ENCODE assay signal across 17 cellular contexts in genomic region chr1:193905288-193906085, GRCh38.
DNase-seq lines count a peak whose midpoint lies in the region; TF ChIP-seq lines count a peak whose summit lies in the region.
"Had no signal": no experiment of that assay in that cellular context is flagged by ENCODE, and none has a peak within 500 bp of the region (broad histone marks: within the 10 kb centered on the region; RNA-seq: fewer than 3 reads in every experiment).

No MANE protein-coding gene starts in this region.

- H3K9ac ChIP-seq in neuronal stem cell (ENCODE audit: low read depth, low read length, poor library complexity) = no peak overlapping the region

- H4K8ac ChIP-seq in neuronal stem cell (ENCODE audit: low read depth, low read length) = no peak overlapping the region

- H3K14ac ChIP-seq in neuronal stem cell (ENCODE audit: low read length) = no peak overlapping the region

- H3K79me1 ChIP-seq in neuronal stem cell (ENCODE audit: low read depth, low read length) = no peaks in the 10 kb centered on the region

- no peaks in the 10 kb centered on the region for H3K9me3 Mint-ChIP-seq in glutamatergic neuron (ENCODE audit: unreplicated experiment)
- H3K9me3 Mint-ChIP-seq: activated T-helper 17 cell treated with anti-CD3 and anti-CD28 coated beads, Interleukin-2, amount 50 U/mL, for 72 hours; central memory CD8-positive, alpha-beta T cell; T-helper 2 cell treated with Interferon-gamma antibody and Interleukin-4, amounts not matched to agents 5 μg/mL and 100 μg/mL, for 36 hours had no signal

- H3K18ac ChIP-seq in neuronal stem cell (ENCODE audit: low read length) = no peak overlapping the region

- no peak for TF ChIP-seq CTCF in glutamatergic neuron (IDR thresholded peaks at IDR 0.05; ENCODE audit: partially characterized antibody, unreplicated experiment)

- H3K4me1 ChIP-seq in neuronal stem cell (ENCODE audit: control insufficient read depth in 2 of 2, insufficient read depth in 1 of 2, low read depth in 1 of 2, low read length in 2 of 2) = no peaks in the 10 kb centered on the region

- no peak overlapping the region for H3K27ac Mint-ChIP-seq in glutamatergic neuron (ENCODE audit: unreplicated experiment)
- H3K27ac Mint-ChIP-seq: activated naive CD8-positive, alpha-beta T cell treated with anti-CD3 and anti-CD28 coated beads, Interleukin-2, amount 50 U/mL, for 24 hours; activated T-helper 17 cell treated with anti-CD3 and anti-CD28 coated beads, Interleukin-2, amount 50 U/mL, for 72 hours; B cell; T-helper 2 cell treated with Interferon-gamma antibody and Interleukin-4, amounts not matched to agents 5 μg/mL and 100 μg/mL, for 36 hours had no signal

- DNase-seq in ELR (ENCODE audit: low read depth) (peak; percentile 48), MG63 (peak; percentile 49), amniotic epithelial cell (ENCODE audit: low read depth) (peak; percentile 49), neuronal stem cell (ENCODE audit: low spot score) (no peak), NCI-H446 treated with DMSO at 0.1 percent for 48 hours (lab: John Stamatoyannopoulos, UW) (no peak), glutamatergic neuron (no peak), 8988T (no peak)
- DNase-seq: activated naive CD8-positive, alpha-beta T cell treated with anti-CD3 and anti-CD28 coated beads, Interleukin-2, amount 50 U/mL, for 24 hours; KBM-7; left cardiac atrium; midbrain; NK-92 treated with Interleukin-12 subunit alpha and Interleukin-12 subunit beta, amount 100 ng/mL, for 24 hours; SHP77 treated with DMSO at 0.1 percent for 48 hours had no signal

- H3K36me3 ChIP-seq in MG63 = no peaks in the 10 kb centered on the region
- no peaks in the 10 kb centered on the region for H3K36me3 ChIP-seq in neuronal stem cell (replicated peaks in 1 of 2; ENCODE audit: control insufficient read depth in 2 of 2, insufficient read depth in 2 of 2, low read length in 2 of 2)

- H2BK12ac ChIP-seq in neuronal stem cell (ENCODE audit: low read length) = no peak overlapping the region

- H3K27me3 Mint-ChIP-seq in glutamatergic neuron (ENCODE audit: unreplicated experiment) = no peaks in the 10 kb centered on the region
- H3K27me3 Mint-ChIP-seq: activated naive CD8-positive, alpha-beta T cell treated with anti-CD3 and anti-CD28 coated beads, Interleukin-2, amount 50 U/mL, for 24 hours; activated T-helper 17 cell treated with anti-CD3 and anti-CD28 coated beads, Interleukin-2, amount 50 U/mL, for 72 hours; B cell; central memory CD8-positive, alpha-beta T cell had no signal

- H3K4me2 ChIP-seq in neuronal stem cell (ENCODE audit: insufficient read depth, low read length, poor library complexity, severe bottlenecking) = no peak overlapping the region

- H3K27me3 ChIP-seq in MG63 (no peaks in the 10 kb centered on the region), neuronal stem cell (ENCODE audit: control insufficient read depth in 3 of 3, insufficient read depth in 3 of 3, low read depth in 1 of 3, low read length in 3 of 3) (no peaks in the 10 kb centered on the region)

- H3K4me3 ChIP-seq in MG63 = no peak overlapping the region
- H3K4me3 ChIP-seq in neuronal stem cell (ENCODE audit: low read length in 2 of 2) = no peak overlapping the region

- H3K9me3 ChIP-seq in MG63 = no peaks in the 10 kb centered on the region
- no peaks in the 10 kb centered on the region for H3K9me3 ChIP-seq in neuronal stem cell (replicated peaks in 1 of 2; ENCODE audit: control insufficient read depth in 2 of 2, insufficient read depth in 1 of 2, low read depth in 1 of 2, low read length in 2 of 2)

- WGBS in neuronal stem cell (ENCODE audit: extremely low coverage in 2 of 2, insufficient read length in 2 of 2, insufficient replicate concordance in 1 of 2), 2 donors = 100% methylated on average over 1 of the region's 5 CpGs; no CpG with 5 or more reads in 1 of the 2 donors

- no peak overlapping the region for H3K23ac ChIP-seq in neuronal stem cell (ENCODE audit: low read depth, low read length, poor library complexity)

- H2BK5ac ChIP-seq in neuronal stem cell (ENCODE audit: low read length) = no peak overlapping the region

- no peaks in the 10 kb centered on the region for H3K4me1 Mint-ChIP-seq in glutamatergic neuron (ENCODE audit: low read depth, unreplicated experiment)
- H3K4me1 Mint-ChIP-seq: activated naive CD8-positive, alpha-beta T cell treated with anti-CD3 and anti-CD28 coated beads, Interleukin-2, amount 50 U/mL, for 24 hours; activated T-helper 17 cell treated with anti-CD3 and anti-CD28 coated beads, Interleukin-2, amount 50 U/mL, for 72 hours; B cell; central memory CD8-positive, alpha-beta T cell had no signal

- H3K36me3 Mint-ChIP-seq in glutamatergic neuron (ENCODE audit: unreplicated experiment) = no peaks in the 10 kb centered on the region

- H3K4ac ChIP-seq in neuronal stem cell (ENCODE audit: low read length) = no peak overlapping the region

- H2BK120ac ChIP-seq in neuronal stem cell (ENCODE audit: low read depth, low read length) = no peak overlapping the region

- H3K4me3 Mint-ChIP-seq in glutamatergic neuron (ENCODE audit: unreplicated experiment) = no peak overlapping the region
- H3K4me3 Mint-ChIP-seq: activated naive CD8-positive, alpha-beta T cell treated with anti-CD3 and anti-CD28 coated beads, Interleukin-2, amount 50 U/mL, for 24 hours; activated T-helper 17 cell treated with anti-CD3 and anti-CD28 coated beads, Interleukin-2, amount 50 U/mL, for 72 hours; B cell; central memory CD8-positive, alpha-beta T cell; T-helper 2 cell treated with Interferon-gamma antibody and Interleukin-4, amounts not matched to agents 5 μg/mL and 100 μg/mL, for 36 hours had no signal

- no peak overlapping the region for H2BK15ac ChIP-seq in neuronal stem cell (ENCODE audit: low read length)

- H3K27ac ChIP-seq in neuronal stem cell (replicated peaks; ENCODE audit: low read length) = no peak overlapping the region

- peak overlapping the region; percentile 4 for H2AFZ ChIP-seq in neuronal stem cell (ENCODE audit: low read length)

- no peak overlapping the region for H2AK5ac ChIP-seq in neuronal stem cell (ENCODE audit: low read depth, low read length)

- no peak overlapping the region for H4K91ac ChIP-seq in neuronal stem cell (ENCODE audit: low read depth, low read length, poor library complexity)

Comparison
In these comparisons a context has a peak if more than half of its experiments do, and no peak if none do; other contexts are left out.
1. DNase-seq: peak in ELR (single experiment), MG63 (single experiment) and amniotic epithelial cell (single experiment); none in neuronal stem cell (single experiment), NCI-H446 treated with DMSO at 0.1 percent for 48 hours (single experiment), glutamatergic neuron (single experiment) and 8988T (single experiment).